In the genomic region with DNA sequence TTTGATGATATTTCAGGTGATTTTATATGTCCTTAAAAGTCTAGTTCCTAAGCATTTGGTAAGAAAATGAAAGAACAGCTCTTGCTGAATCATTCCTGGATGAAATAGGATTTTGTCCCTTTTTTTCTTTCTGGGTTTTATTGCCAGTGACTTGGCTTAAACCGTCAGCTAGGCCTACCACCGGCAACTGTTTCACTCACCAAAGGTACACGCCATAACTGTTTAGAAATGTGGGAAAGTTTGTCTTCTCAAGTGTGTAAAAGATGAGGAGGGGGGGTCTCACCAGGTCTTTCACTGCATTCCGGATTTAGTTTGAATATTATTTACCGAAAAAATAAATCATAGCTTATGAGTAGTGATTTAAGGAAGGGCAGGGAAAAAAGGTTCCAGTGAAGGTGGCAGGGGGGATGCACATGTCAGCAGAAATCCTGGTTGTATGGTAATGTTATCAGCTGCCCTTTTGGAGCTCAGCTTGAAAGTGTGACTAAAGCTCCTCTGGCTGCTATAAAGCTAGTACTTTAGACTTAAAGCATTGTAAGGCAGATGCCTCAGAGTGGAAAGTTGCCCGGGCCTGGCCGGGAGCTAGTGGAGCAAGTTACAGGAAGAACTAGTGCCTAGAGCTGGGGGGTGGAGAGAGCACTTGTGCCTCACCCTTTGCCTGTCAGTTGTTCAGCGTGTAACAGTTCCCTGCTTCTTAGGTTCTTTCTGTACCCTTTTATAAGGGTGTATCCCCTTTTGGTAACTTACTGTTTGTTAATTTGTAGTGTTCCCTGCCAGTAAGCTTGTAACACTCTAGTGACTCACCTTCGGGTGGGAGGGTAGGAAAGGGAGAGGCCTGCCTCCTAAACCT, we compare ENCODE assay signal across 8 cellular contexts. TPM values are rescaled to one million over a fixed set of nuclear protein-coding genes. Genes with fewer than 3 reads are reported as not detected.
A peak's percentile ranks its signal among the peaks of the same experiment; 100 is the strongest.
DNase-seq lines count a peak whose midpoint lies in the region; ATAC-seq and TF ChIP-seq lines count a peak whose summit lies in the region.

No MANE protein-coding gene starts in this region.

- no peak for DNase-seq in AG04450 (ENCODE audit: low read depth, low spot score)
- peak; percentile 25 for DNase-seq in HEK293T (ENCODE audit: extremely low spot score)
- peak; percentile 42 for DNase-seq in WERI-Rb-1
- DNase-seq in ecto neural progenitor cell (ENCODE audit: low spot score) = peak; percentile 51
- DNase-seq in stimulated activated naive CD4-positive, alpha-beta T cell (lab: John Stamatoyannopoulos, UW) = peak; percentile 3 to 45 (median 16)
- no peak for DNase-seq in retina

- H3K9me3 ChIP-seq in AG04450 (ENCODE audit: control insufficient read depth, insufficient read depth, low read length) (peaks cover 3% of the 10 kb centered on the region; the same call in 1 of the 2 replicates), WERI-Rb-1 (ENCODE audit: severe bottlenecking) (no peaks in the 10 kb centered on the region), mesodermal cell (ENCODE audit: control insufficient read depth, low read length) (no peaks in the 10 kb centered on the region)

- peak overlapping the region; percentile 15; the same call in 1 of the 2 replicates for H3K4me3 ChIP-seq in AG04450 (ENCODE audit: low read depth, low read length)
- peak overlapping the region; percentile 7; the same call in 1 of the 2 replicates for H3K4me3 ChIP-seq in WERI-Rb-1 (ENCODE audit: low read depth, low read length)
- H3K4me3 ChIP-seq in mesodermal cell (ENCODE audit: extremely low read depth, insufficient read depth, low read length, poor library complexity, severe bottlenecking) = peak overlapping the region; percentile 80

- H3K4me1 ChIP-seq in mesodermal cell (ENCODE audit: control insufficient read depth, insufficient read depth, low read length, poor library complexity, severe bottlenecking) = peaks cover 45% of the 10 kb centered on the region

- no peak for ATAC-seq in GM18870 (IDR thresholded peaks at IDR 0.05; ENCODE audit: unreplicated experiment)

- TF ChIP-seq CTCF in AG04450 (IDR thresholded peaks at IDR 0.05; ENCODE audit: low read depth, low read length) = no peak
- no peak for TF ChIP-seq CTCF in WERI-Rb-1 (IDR thresholded peaks at IDR 0.05; ENCODE audit: low read depth, low read length)

- POLR2A ChIA-PET in AG04450 (lab: Yijun Ruan, JAX) = interaction anchor here (1.0 kb wide), 1 partner anchor 42 kb away, joined by 4 read pairs; no protein-coding TSS in a partner anchor
- POLR2A ChIA-PET in HEK293T (lab: Yijun Ruan, JAX) = interaction anchor here (0.6 to 2.0 kb wide), 5 partner anchors 41 to 209 kb away, joined by 3 to 7 read pairs (median 3); no protein-coding TSS in a partner anchor

- H3K36me3 ChIP-seq in WERI-Rb-1 = 0 out of 2 replicates have a peak, but pooled peaks cover 2% of the 10 kb centered on the region
- H3K36me3 ChIP-seq in mesodermal cell (ENCODE audit: control insufficient read depth, insufficient read depth, low read length) = peaks cover 4% of the 10 kb centered on the region

- H3K27ac ChIP-seq in AG04450 (ENCODE audit: low read depth, low read length) = peak overlapping the region; percentile 60
- peak overlapping the region; percentile 9; the same call in 1 of the 2 replicates for H3K27ac ChIP-seq in WERI-Rb-1
- peak overlapping the region; percentile 71 for H3K27ac ChIP-seq in mesodermal cell (ENCODE audit: low read depth, low read length, severe bottlenecking)

- CTCF ChIA-PET in AG04450 (lab: Charles Lee) = interaction anchor here (0.6 to 2.8 kb wide), 3 partner anchors 109 to 224 kb away, joined by 3 to 12 read pairs (median 4); no protein-coding TSS in a partner anchor
- CTCF ChIA-PET in HEK293T (lab: Yijun Ruan, JAX) = interaction anchor here (0.7 to 1.7 kb wide), 4 partner anchors 101 to 225 kb away, joined by 3 to 5 read pairs (median 5); no protein-coding TSS in a partner anchor

- WGBS in mesodermal cell (ENCODE audit: insufficient coverage in 2 of 2), 2 experiments = 16 to 50% methylated on average over 4 of the region's 9 CpGs

- H3K27me3 ChIP-seq in AG04450 (ENCODE audit: control insufficient read depth, insufficient read depth, low read length) (peaks cover 7% of the 10 kb centered on the region), WERI-Rb-1 (ENCODE audit: insufficient read depth, low read depth, severe bottlenecking) (no peaks in the 10 kb centered on the region)

TF ChIP-seq in HEK293T, 16 proteins besides CTCF, POLR2A, EP300 and RAD21:
- TF ChIP-seq TARDBP (IDR thresholded peaks at IDR 0.05) (no peak), SP1 (IDR thresholded peaks at IDR 0.05) (no peak), FOXA1 (IDR thresholded peaks at IDR 0.05) (no peak), NFRKB (IDR thresholded peaks at IDR 0.05) (no peak), ZNF384 (IDR thresholded peaks at IDR 0.05) (no peak), SUZ12 (IDR thresholded peaks at IDR 0.05) (no peak), CTBP1 (IDR thresholded peaks at IDR 0.05; ENCODE audit: borderline replicate concordance) (no peak), L3MBTL2 (conservative IDR thresholded peaks at IDR 0.05) (no peak), LEF1 (IDR thresholded peaks at IDR 0.05; ENCODE audit: borderline replicate concordance) (no peak), ARNT (IDR thresholded peaks at IDR 0.05) (no peak)
- TF ChIP-seq, protein P1, sequence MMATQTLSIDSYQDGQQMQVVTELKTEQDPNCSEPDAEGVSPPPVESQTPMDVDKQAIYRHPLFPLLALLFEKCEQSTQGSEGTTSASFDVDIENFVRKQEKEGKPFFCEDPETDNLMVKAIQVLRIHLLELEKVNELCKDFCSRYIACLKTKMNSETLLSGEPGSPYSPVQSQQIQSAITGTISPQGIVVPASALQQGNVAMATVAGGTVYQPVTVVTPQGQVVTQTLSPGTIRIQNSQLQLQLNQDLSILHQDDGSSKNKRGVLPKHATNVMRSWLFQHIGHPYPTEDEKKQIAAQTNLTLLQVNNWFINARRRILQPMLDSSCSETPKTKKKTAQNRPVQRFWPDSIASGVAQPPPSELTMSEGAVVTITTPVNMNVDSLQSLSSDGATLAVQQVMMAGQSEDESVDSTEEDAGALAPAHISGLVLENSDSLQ (IDR thresholded peaks at IDR 0.05) = no peak

RNA-seq across cellular contexts. Expression of gene ATP1A1, which starts 3.1 kb away (rescaled TPM):
- polyA plus RNA-seq in AG04450 (2011; rRNA removed) = 189 and 194 TPM in 2 replicates
- polyA minus RNA-seq in AG04450 (2011; rRNA and poly(A)+ RNA removed) = 238 and 263 TPM in 2 replicates
- 271 TPM for polyA plus RNA-seq in mesodermal cell (2013, experiment 1 of 2)
- polyA plus RNA-seq in mesodermal cell (2013, experiment 2 of 2) = 244 TPM

Comparison
In these comparisons a context has a peak if more than half of its experiments do, and no peak if none do; other contexts are left out.
1. DNase-seq: peak in HEK293T (single experiment), WERI-Rb-1 (single experiment), ecto neural progenitor cell (single experiment) and stimulated activated naive CD4-positive, alpha-beta T cell (6 of 6); none in AG04450 (single experiment) and retina (single experiment).
2. H3K27ac ChIP-seq: peak in every context shown above with its lines; median percentile 71 in mesodermal cell; 60 in AG04450; 9 in WERI-Rb-1.
3. H3K4me3 ChIP-seq: peak in every context shown above with its lines; median percentile 80 in mesodermal cell; 15 in AG04450; 7 in WERI-Rb-1.